In the genomic region with DNA sequence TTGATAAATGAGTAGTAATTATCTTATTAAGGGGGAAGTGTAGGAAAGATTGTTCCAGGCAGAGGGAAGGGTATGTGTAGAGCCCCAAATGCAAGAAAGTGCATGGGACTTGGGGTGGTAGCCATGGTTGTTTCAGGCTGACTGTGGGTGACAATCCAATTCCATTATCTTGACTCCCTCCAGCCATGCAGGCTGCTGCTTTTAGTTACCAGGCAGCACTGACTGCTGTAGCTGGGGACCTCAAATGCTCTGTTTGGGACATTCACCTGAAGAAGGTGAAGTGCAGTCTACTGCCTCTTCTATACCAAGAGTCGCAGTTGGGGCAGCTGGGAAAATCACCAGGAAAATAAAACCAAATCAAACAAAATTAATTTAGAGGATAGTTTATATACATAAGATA, we compare ENCODE assay signal across 1 cellular context.
TF ChIP-seq lines count a peak whose summit lies in the region.

No MANE protein-coding gene starts in this region.

TF ChIP-seq in A549, 52 proteins besides CTCF, POLR2A, EP300 and RAD21 (continued from another document):
- no peak for TF ChIP-seq REST (IDR thresholded peaks at IDR 0.05)
- TF ChIP-seq ZFP36 (IDR thresholded peaks at IDR 0.05; ENCODE audit: borderline replicate concordance, partially characterized antibody): no peak
- TF ChIP-seq RFX5 (IDR thresholded peaks at IDR 0.05): no peak
- no peak for TF ChIP-seq HOXB5 (CRISPR knock-in tag; IDR thresholded peaks at IDR 0.05)
